Comparison of ENCODE assay signal across 17 cellular contexts in genomic region chr1:201732351-201732750, GRCh38.
A peak's percentile ranks its signal among the peaks of the same experiment; 100 is the strongest.
DNase-seq lines count a peak whose midpoint lies in the region; ATAC-seq and TF ChIP-seq lines count a peak whose summit lies in the region.
"Had no signal": no experiment of that assay in that cellular context is flagged by ENCODE, and none has a peak within 500 bp of the region (broad histone marks: within the 10 kb centered on the region; RNA-seq: fewer than 3 reads in every experiment).

No MANE protein-coding gene starts in this region.

- no peak overlapping the region for H2AFZ ChIP-seq in smooth muscle cell (ENCODE audit: low read depth)

- H3K27me3 ChIP-seq in RWPE2 (ENCODE audit: insufficient read depth, poor library complexity, severe bottlenecking) = no peaks in the 10 kb centered on the region
- no peaks in the 10 kb centered on the region for H3K27me3 ChIP-seq in smooth muscle cell (ENCODE audit: low read depth)
- H3K27me3 ChIP-seq in HAP-1 (ENCODE audit: low read depth) = no peaks in the 10 kb centered on the region
- H3K27me3 ChIP-seq: BLaER1, esophagus squamous epithelium had no signal

- no peaks in the 10 kb centered on the region for H3K36me3 ChIP-seq in HEK293 (ENCODE audit: control insufficient read depth in 2 of 2, insufficient read depth in 1 of 2, low read length in 2 of 2)
- H3K36me3 ChIP-seq in RWPE2 (ENCODE audit: low read depth) = no peaks in the 10 kb centered on the region
- no peaks in the 10 kb centered on the region for H3K36me3 ChIP-seq in smooth muscle cell (ENCODE audit: low read depth)
- H3K36me3 ChIP-seq in HAP-1 (replicated peaks) = no peaks in the 10 kb centered on the region
- H3K36me3 ChIP-seq: esophagus squamous epithelium had no signal

- H3K4me3 ChIP-seq in HEK293 (ENCODE audit: low read depth, low read length) = no peak overlapping the region
- no peak overlapping the region for H3K4me3 ChIP-seq in RWPE2 (ENCODE audit: severe bottlenecking)
- H3K4me3 ChIP-seq in smooth muscle cell = no peak overlapping the region
- H3K4me3 ChIP-seq in HAP-1 = no peak overlapping the region
- H3K4me3 ChIP-seq: BLaER1, esophagus squamous epithelium had no signal

- WGBS in smooth muscle cell (ENCODE audit: low lambda C conversion rate) = 21% methylated on average over 2 of the region's 2 CpGs

- H3K9me3 ChIP-seq in HEK293 (ENCODE audit: control insufficient read depth, insufficient read depth, low read depth, low read length) = no peaks in the 10 kb centered on the region
- H3K9me3 ChIP-seq in RWPE2 (ENCODE audit: severe bottlenecking) = no peaks in the 10 kb centered on the region
- H3K9me3 ChIP-seq in smooth muscle cell (replicated peaks; ENCODE audit: low read depth) = no peaks in the 10 kb centered on the region
- no peaks in the 10 kb centered on the region for H3K9me3 ChIP-seq in HAP-1
- H3K9me3 ChIP-seq: BLaER1, esophagus squamous epithelium had no signal

- DNase-seq in RWPE2 (ENCODE audit: low spot score) (no peak), smooth muscle cell (lab: John Stamatoyannopoulos, UW; ENCODE audit: unreplicated experiment) (no peak), T-helper 9 cell (no peak), HAP-1 (ENCODE audit: low spot score in 2 of 2) (no peak)
- DNase-seq: activated B cell treated with CpG ODN at 0.5 μM for 24 hours; central memory CD4-positive, alpha-beta T cell; effector CD8-positive, alpha-beta T cell; esophagus squamous epithelium; mesendoderm; NCI-H146; NK-92 treated with Interleukin-12 subunit alpha and Interleukin-12 subunit beta, amount 100 ng/mL, for 24 hours; stimulated activated CD8-positive, alpha-beta memory T cell treated with anti-CD3 and anti-CD28 coated beads, Interleukin-4, amount 100 ng/mL, for 48 hours; T-helper 1 cell had no signal

- no peaks in the 10 kb centered on the region for H3K4me1 ChIP-seq in HEK293 (ENCODE audit: control insufficient read depth, insufficient read depth, low read length)
- H3K4me1 ChIP-seq in RWPE2 (ENCODE audit: insufficient read depth, poor library complexity, severe bottlenecking) = peaks cover 3% of the 10 kb centered on the region
- peaks cover 42% of the 10 kb centered on the region for H3K4me1 ChIP-seq in smooth muscle cell (ENCODE audit: low read depth)
- H3K4me1 ChIP-seq in HAP-1 = no peaks in the 10 kb centered on the region

- CTCF ChIA-PET in HEK293 (lab: Yijun Ruan, JAX) = interaction anchor here (2.7 kb wide), 1 partner anchor 23 kb away, joined by 11 read pairs; no protein-coding TSS in a partner anchor

- H3K27ac ChIP-seq in HEK293 (ENCODE audit: extremely low read depth, low read depth, low read length) (no peak overlapping the region), RWPE2 (ENCODE audit: poor library complexity, severe bottlenecking) (no peak overlapping the region), cingulate gyrus (ENCODE audit: low read depth, low read length) (peak overlapping the region; percentile 22), smooth muscle cell (ENCODE audit: low read depth) (peak overlapping the region; percentile 90)
- H3K27ac ChIP-seq: esophagus squamous epithelium had no signal

- peaks cover 83% of the 10 kb centered on the region for H4K20me1 ChIP-seq in smooth muscle cell (ENCODE audit: low read depth)

- H3F3A ChIP-seq in smooth muscle cell (ENCODE audit: low read depth) = peaks cover 23% of the 10 kb centered on the region

- peaks cover 77% of the 10 kb centered on the region for H3K79me2 ChIP-seq in smooth muscle cell (ENCODE audit: low read depth)

- ATAC-seq in RWPE2 (ENCODE audit: low read depth) (peak; percentile 59; the same call in 2 of the 3 replicates), HG03432 (IDR thresholded peaks at IDR 0.05; ENCODE audit: unreplicated experiment) (no peak)

- no peak overlapping the region for H3K9ac ChIP-seq in smooth muscle cell (ENCODE audit: low read depth)

- in situ Hi-C loops in HAP-1 (cut with MboI; ENCODE audit: low sequenced_read_pairs) = no loop called here

- TF ChIP-seq CTCF in HEK293 (tag by site-specific recombination; IDR thresholded peaks at IDR 0.05) (no peak), RWPE2 (IDR thresholded peaks at IDR 0.05; ENCODE audit: poor library complexity, severe bottlenecking) (no peak), smooth muscle cell (IDR thresholded peaks at IDR 0.05; ENCODE audit: borderline replicate concordance, insufficient read depth, poor library complexity, severe bottlenecking) (no peak)

- H3K4me2 ChIP-seq in smooth muscle cell = peak overlapping the region; percentile 74

- POLR2A ChIA-PET in HEK293 (lab: Yijun Ruan, JAX) = interaction anchor here (1.4 kb wide), 1 partner anchor 18 kb away, joined by 4 read pairs; no protein-coding TSS in a partner anchor

TF ChIP-seq in HEK293, 187 proteins besides CTCF, POLR2A, EP300 and RAD21:
- TF ChIP-seq ZNF621 (tag by site-specific recombination; IDR thresholded peaks at IDR 0.05) (no peak), SCRT2 (tag by site-specific recombination; IDR thresholded peaks at IDR 0.05) (peak; percentile 29; the same call in 1 of the 2 replicates)

Comparison
In these comparisons a context has a peak if more than half of its experiments do, and no peak if none do; other contexts are left out.
1. H3K27ac ChIP-seq: peak in cingulate gyrus (single experiment) and smooth muscle cell (single experiment); none in HEK293 (single experiment) and RWPE2 (single experiment).